Comparison of ENCODE assay signal across 15 cellular contexts in the genomic region with DNA sequence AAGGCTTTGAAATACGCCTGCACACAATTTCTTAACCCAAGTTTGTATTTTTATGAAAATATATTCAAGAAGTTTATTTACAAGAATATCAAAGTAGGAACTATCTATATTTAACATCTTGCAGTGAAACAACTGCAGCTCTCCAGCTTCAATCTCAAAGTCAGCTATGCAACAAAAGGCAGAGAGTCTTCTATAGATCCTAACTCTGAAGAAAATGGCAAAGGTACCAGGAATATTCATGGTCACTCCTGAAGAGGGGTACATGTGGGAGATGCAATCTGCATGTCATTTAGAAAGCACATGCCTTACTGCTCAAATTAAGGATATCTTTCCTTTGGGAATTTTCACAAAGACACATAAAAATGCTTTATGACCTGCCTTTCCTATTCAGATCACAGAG. TPM values are rescaled to one million over a fixed set of nuclear protein-coding genes. Genes with fewer than 3 reads are reported as not detected.
A peak's percentile ranks its signal among the peaks of the same experiment; 100 is the strongest.
DNase-seq lines count a peak whose midpoint lies in the region; ATAC-seq, FAIRE-seq and TF ChIP-seq lines count a peak whose summit lies in the region.
"Had no signal": no experiment of that assay in that cellular context is flagged by ENCODE, and none has a peak within 500 bp of the region (broad histone marks: within the 10 kb centered on the region; RNA-seq: fewer than 3 reads in every experiment).

No MANE protein-coding gene starts in this region.

- no peaks in the 10 kb centered on the region for H3K9me3 Mint-ChIP-seq in neural crest cell
- H3K9me3 Mint-ChIP-seq: CD4-positive, alpha-beta T cell; GM23338 had no signal

- peaks cover 63% of the 10 kb centered on the region for H3K4me1 ChIP-seq in DOHH2 (ENCODE audit: control insufficient read depth, low read length)
- H3K4me1 ChIP-seq in PC-3 (ENCODE audit: insufficient read depth, low read length) = peaks cover 55% of the 10 kb centered on the region
- H3K4me1 ChIP-seq in endothelial cell of umbilical vein (ENCODE audit: control insufficient read depth, extremely low read depth, insufficient read depth, low read length) = peaks cover 39% of the 10 kb centered on the region

- intact Hi-C loops in PC-3 (cut with micrococcal nuclease) = no loop called here
- intact Hi-C loops in endothelial cell of umbilical vein (cut with micrococcal nuclease) = loop anchor here (2.0 kb wide), 1 partner anchor 37 kb away; no protein-coding TSS in a partner anchor

- FAIRE-seq in endothelial cell of umbilical vein (lab: Jason Lieb, UNC) = no peak

- peaks cover 44% of the 10 kb centered on the region for H3K4me1 Mint-ChIP-seq in neural crest cell

- no peaks in the 10 kb centered on the region for H4K20me1 ChIP-seq in DOHH2 (ENCODE audit: control insufficient read depth, insufficient read depth, low read depth, low read length)
- no peaks in the 10 kb centered on the region for H4K20me1 ChIP-seq in PC-3 (ENCODE audit: low read length)
- H4K20me1 ChIP-seq in endothelial cell of umbilical vein (replicated peaks; ENCODE audit: control insufficient read depth, extremely low read depth, insufficient read depth, low read length) = no peaks in the 10 kb centered on the region

- H3K9me1 ChIP-seq in endothelial cell of umbilical vein (replicated peaks; ENCODE audit: control insufficient read depth, extremely low read depth, insufficient read depth, low read length) = no peaks in the 10 kb centered on the region

- peak overlapping the region; percentile 89 for H3K4me2 ChIP-seq in DOHH2 (ENCODE audit: low read length)
- H3K4me2 ChIP-seq in PC-3 (ENCODE audit: low read length) = peak overlapping the region; percentile 1; the same call in 1 of the 2 replicates
- H3K4me2 ChIP-seq in endothelial cell of umbilical vein (ENCODE audit: insufficient read depth, low read length) = peak overlapping the region; percentile 78
- H3K4me2 ChIP-seq: GM23338 had no signal

- no peaks in the 10 kb centered on the region for H3K27me3 Mint-ChIP-seq in neural crest cell (ENCODE audit: low read depth)
- H3K27me3 Mint-ChIP-seq: CD4-positive, alpha-beta T cell had no signal

- H3K4me3 ChIP-seq in DOHH2 (ENCODE audit: low read length) = peak overlapping the region; percentile 93
- H3K4me3 ChIP-seq in PC-3 (ENCODE audit: low read length) = no peak overlapping the region
- no peak overlapping the region for H3K4me3 ChIP-seq in endothelial cell of umbilical vein (replicated peaks in 1 of 3; ENCODE audit: insufficient read depth in 1 of 3, low read depth in 1 of 3, low read length in 3 of 3)
- H3K4me3 ChIP-seq: GM23338, K562 had no signal

- no peaks in the 10 kb centered on the region for H3K9me3 ChIP-seq in DOHH2 (ENCODE audit: control insufficient read depth, insufficient read depth, low read length)
- no peaks in the 10 kb centered on the region for H3K9me3 ChIP-seq in PC-3 (ENCODE audit: low read length)
- H3K9me3 ChIP-seq in endothelial cell of umbilical vein (replicated peaks; ENCODE audit: control insufficient read depth, insufficient read depth, low read length) = no peaks in the 10 kb centered on the region

- H3K79me2 ChIP-seq in DOHH2 (ENCODE audit: control insufficient read depth, low read length) = peaks cover 80% of the 10 kb centered on the region
- H3K79me2 ChIP-seq in PC-3 (ENCODE audit: low read length) = no peaks in the 10 kb centered on the region
- H3K79me2 ChIP-seq in endothelial cell of umbilical vein (ENCODE audit: control insufficient read depth, insufficient read depth, low read length) = no peaks in the 10 kb centered on the region

- H3K36me3 ChIP-seq in DOHH2 (ENCODE audit: control insufficient read depth, low read length) (peaks cover 39% of the 10 kb centered on the region), PC-3 (ENCODE audit: low read depth, low read length) (no peaks in the 10 kb centered on the region), endothelial cell of umbilical vein (ENCODE audit: control insufficient read depth in 2 of 2, extremely low read depth in 1 of 2, insufficient read depth in 2 of 2, low read length in 2 of 2) (no peaks in the 10 kb centered on the region)

- ATAC-seq in PC-3 (no peak), GM19328 (IDR thresholded peaks at IDR 0.05; ENCODE audit: unreplicated experiment) (no peak)
- ATAC-seq: K562 had no signal

- CTCF ChIA-PET in PC-3 (lab: Charles Lee) = no interaction called here
- CTCF ChIA-PET in endothelial cell of umbilical vein (lab: Charles Lee) = interaction anchor here (0.5 to 2.8 kb wide), 5 partner anchors 37 to 1461 kb away, joined by 4 to 8 read pairs (median 4); no protein-coding TSS in a partner anchor

- no TSS peak for BruUV-seq in PC-3 (replicated peaks; lab: Mats Ljungman, UMichigan)
- BruUV-seq in endothelial cell of umbilical vein (replicated peaks; lab: Mats Ljungman, UMichigan) = no TSS peak

- no peaks in the 10 kb centered on the region for H3K36me3 Mint-ChIP-seq in neural crest cell (ENCODE audit: low read depth)

- peak overlapping the region; percentile 13 for H3K4me3 Mint-ChIP-seq in neural crest cell
- H3K4me3 Mint-ChIP-seq: CD4-positive, alpha-beta T cell; GM23338 had no signal

- H3K27ac ChIP-seq in DOHH2 (ENCODE audit: low read depth, low read length) = peak overlapping the region; percentile 91
- 0 out of 2 replicates have a peak overlapping the region, but pooled peaks have one; percentile 1 for H3K27ac ChIP-seq in PC-3 (ENCODE audit: low read length)
- H3K27ac ChIP-seq in endothelial cell of umbilical vein (ENCODE audit: insufficient read depth, low read depth, low read length) = peak overlapping the region; percentile 21
- H3K27ac ChIP-seq: HL-60, RWPE1 had no signal

- TF ChIP-seq POLR2A in endothelial cell of umbilical vein (IDR thresholded peaks at IDR 0.05; ENCODE audit: low read depth, low read length) = no peak

- H3K9ac ChIP-seq in PC-3 (ENCODE audit: low read length) (no peak overlapping the region), endothelial cell of umbilical vein (replicated peaks; ENCODE audit: extremely low read depth, insufficient read depth, low read length) (no peak overlapping the region)

- TF ChIP-seq CTCF in DOHH2 (IDR thresholded peaks at IDR 0.05; ENCODE audit: low read depth, low read length, poor library complexity, severe bottlenecking) (no peak), PC-3 (conservative IDR thresholded peaks at IDR 0.05; ENCODE audit: low read depth, low read length) (no peak), endothelial cell of umbilical vein (IDR thresholded peaks at IDR 0.05; ENCODE audit: extremely low read depth in 1 of 2, insufficient read depth in 1 of 2, low read depth in 1 of 2, low read length in 2 of 2) (no peak), neural crest cell (conservative IDR thresholded peaks at IDR 0.05) (no peak)

- dilution Hi-C loops in endothelial cell of umbilical vein (cut with MboI; ENCODE audit: extremely low pct_ligation_motif_present, low sequenced_read_pairs) = no loop called here

- H3K27ac Mint-ChIP-seq in neural crest cell (ENCODE audit: unreplicated experiment) = no peak overlapping the region
- H3K27ac Mint-ChIP-seq: CD4-positive, alpha-beta T cell; GM23338 had no signal

- POLR2A ChIA-PET in PC-3 (lab: Charles Lee; ENCODE audit: unreplicated experiment) = interaction anchor here (0.6 kb wide), 1 partner anchor 42 kb away, joined by 4 read pairs; no protein-coding TSS in a partner anchor
- POLR2A ChIA-PET in endothelial cell of umbilical vein (lab: Charles Lee) = no interaction called here

- no peaks in the 10 kb centered on the region for H3K27me3 ChIP-seq in DOHH2 (ENCODE audit: control insufficient read depth, low read length)
- no peaks in the 10 kb centered on the region for H3K27me3 ChIP-seq in PC-3 (ENCODE audit: low read length)
- no peaks in the 10 kb centered on the region for H3K27me3 ChIP-seq in endothelial cell of umbilical vein (ENCODE audit: control insufficient read depth in 2 of 2, insufficient read depth in 2 of 2, low read length in 2 of 2)

- H3K9me2 ChIP-seq in DOHH2 (replicated peaks; ENCODE audit: control insufficient read depth, low read length) (no peaks in the 10 kb centered on the region), PC-3 (replicated peaks; ENCODE audit: low read length) (no peaks in the 10 kb centered on the region)

- no peak overlapping the region for H2AFZ ChIP-seq in PC-3 (ENCODE audit: low read length)
- peak overlapping the region; percentile 43 for H2AFZ ChIP-seq in endothelial cell of umbilical vein (ENCODE audit: low read depth, low read length)
- H2AFZ ChIP-seq: GM23338 had no signal

- H3F3A ChIP-seq in DOHH2 (ENCODE audit: control insufficient read depth, insufficient read depth) (peaks cover 6% of the 10 kb centered on the region; the same call in 1 of the 2 replicates), PC-3 (ENCODE audit: low read length, unreplicated experiment) (no peaks in the 10 kb centered on the region)

- DNase-seq in PC-3 (no peak), endothelial cell of umbilical vein (ENCODE audit: low read depth, low spot score) (no peak), neural crest cell (ENCODE audit: low read depth, low spot score) (no peak), LoVo (ENCODE audit: low spot score) (no peak), AML-193 (lab: John Stamatoyannopoulos, UW) (no peak)
- no peak for DNase-seq in activated effector memory CD4-positive, alpha-beta T cell treated with anti-CD3 and anti-CD28 coated beads, Interleukin-2, amount 50 U/mL, for 16 hours
- DNase-seq: CD4-positive, alpha-beta T cell; DND-41; NCI-H1048 had no signal

TF ChIP-seq in endothelial cell of umbilical vein, 7 proteins besides CTCF, POLR2A, EP300 and RAD21 (continues in another document):
- TF ChIP-seq EZH2 (IDR thresholded peaks at IDR 0.05; ENCODE audit: borderline replicate concordance, low read depth, low read length, severe bottlenecking) (no peak), FOS (IDR thresholded peaks at IDR 0.05; ENCODE audit: borderline replicate concordance, insufficient read depth, low read length) (no peak), MYC (IDR thresholded peaks at IDR 0.05; ENCODE audit: low read depth, low read length) (no peak), JUN (IDR thresholded peaks at IDR 0.05; ENCODE audit: borderline replicate concordance, insufficient read depth, insufficient read length, low read depth) (no peak)
- TF ChIP-seq, protein P1, sequence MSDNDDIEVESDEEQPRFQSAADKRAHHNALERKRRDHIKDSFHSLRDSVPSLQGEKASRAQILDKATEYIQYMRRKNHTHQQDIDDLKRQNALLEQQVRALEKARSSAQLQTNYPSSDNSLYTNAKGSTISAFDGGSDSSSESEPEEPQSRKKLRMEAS (IDR thresholded peaks at IDR 0.05; ENCODE audit: insufficient read depth, insufficient read length) = no peak

RNA-seq across cellular contexts. Expression of gene ANK3, which starts 1.6 kb away (rescaled TPM):
- total RNA-seq in PC-3 (2014; rRNA removed) (29.5 and 33.6 TPM in 2 replicates), endothelial cell of umbilical vein (5.4 and 8.5 TPM in 2 replicates), neural crest cell (44.6 and 45.2 TPM in 2 replicates)
- polyA plus RNA-seq in endothelial cell of umbilical vein = 0.67 and 0.88 TPM in 2 replicates
- 2.3 TPM in 2 replicates for polyA plus RNA-seq in endothelial cell of umbilical vein (2011; cell fraction: cytosol; rRNA removed)
- polyA plus RNA-seq in endothelial cell of umbilical vein (2011; cell fraction: nucleus; rRNA removed) = 4.2 and 5.1 TPM in 2 replicates
- 4.6 and 5.7 TPM in 2 replicates for polyA plus RNA-seq in endothelial cell of umbilical vein (2012)
- polyA minus RNA-seq in endothelial cell of umbilical vein = 6.1 and 11.5 TPM in 2 replicates
- 5.5 TPM for polyA minus RNA-seq in endothelial cell of umbilical vein (2011; cell fraction: cytosol; rRNA and poly(A)+ RNA removed)
- polyA minus RNA-seq in endothelial cell of umbilical vein (2011; cell fraction: nucleus; rRNA and poly(A)+ RNA removed) = 11.9 and 19.9 TPM in 2 replicates

Comparison
In these comparisons a context has a peak if more than half of its experiments do, and no peak if none do; other contexts are left out.
1. H3K27ac ChIP-seq: peak in every context shown above with its lines; median percentile 91 in DOHH2; 21 in endothelial cell of umbilical vein; 1 in PC-3.
2. H3K4me2 ChIP-seq: peak in every context shown above with its lines; median percentile 89 in DOHH2; 78 in endothelial cell of umbilical vein; 1 in PC-3.